In the genomic region with DNA sequence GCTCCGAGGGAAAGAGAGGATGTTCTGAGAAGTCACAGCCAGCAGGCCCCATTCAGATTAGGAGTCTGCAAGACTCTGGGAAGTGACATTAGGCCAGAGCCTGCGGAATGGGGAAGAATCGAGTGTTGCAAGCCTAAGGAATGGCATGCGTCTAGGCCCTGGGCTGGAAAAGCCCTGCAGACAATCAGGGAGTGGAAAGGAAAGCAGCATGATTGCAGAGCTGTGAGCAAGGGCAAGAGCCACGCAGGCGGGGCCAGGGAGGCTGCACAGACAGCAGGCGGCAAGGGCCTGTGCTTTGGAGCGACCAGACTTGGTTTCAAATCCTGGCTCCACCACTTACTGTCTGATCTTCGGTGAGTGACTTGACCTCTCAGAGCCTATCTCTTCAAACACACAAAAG, we compare ENCODE assay signal across 2 cellular contexts.
TF ChIP-seq lines count a peak whose summit lies in the region.

No MANE protein-coding gene starts in this region.

TF ChIP-seq in IMR-90, 13 proteins besides CTCF, POLR2A, EP300 and RAD21:
- TF ChIP-seq, protein P1, sequence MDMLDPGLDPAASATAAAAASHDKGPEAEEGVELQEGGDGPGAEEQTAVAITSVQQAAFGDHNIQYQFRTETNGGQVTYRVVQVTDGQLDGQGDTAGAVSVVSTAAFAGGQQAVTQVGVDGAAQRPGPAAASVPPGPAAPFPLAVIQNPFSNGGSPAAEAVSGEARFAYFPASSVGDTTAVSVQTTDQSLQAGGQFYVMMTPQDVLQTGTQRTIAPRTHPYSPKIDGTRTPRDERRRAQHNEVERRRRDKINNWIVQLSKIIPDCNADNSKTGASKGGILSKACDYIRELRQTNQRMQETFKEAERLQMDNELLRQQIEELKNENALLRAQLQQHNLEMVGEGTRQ (IDR thresholded peaks at IDR 0.05; ENCODE audit: low read depth, low read length): no peak
- no peak for TF ChIP-seq RFX5 (IDR thresholded peaks at IDR 0.05; ENCODE audit: low read depth, low read length)
- TF ChIP-seq, protein P2, sequence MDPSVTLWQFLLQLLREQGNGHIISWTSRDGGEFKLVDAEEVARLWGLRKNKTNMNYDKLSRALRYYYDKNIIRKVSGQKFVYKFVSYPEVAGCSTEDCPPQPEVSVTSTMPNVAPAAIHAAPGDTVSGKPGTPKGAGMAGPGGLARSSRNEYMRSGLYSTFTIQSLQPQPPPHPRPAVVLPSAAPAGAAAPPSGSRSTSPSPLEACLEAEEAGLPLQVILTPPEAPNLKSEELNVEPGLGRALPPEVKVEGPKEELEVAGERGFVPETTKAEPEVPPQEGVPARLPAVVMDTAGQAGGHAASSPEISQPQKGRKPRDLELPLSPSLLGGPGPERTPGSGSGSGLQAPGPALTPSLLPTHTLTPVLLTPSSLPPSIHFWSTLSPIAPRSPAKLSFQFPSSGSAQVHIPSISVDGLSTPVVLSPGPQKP (IDR thresholded peaks at IDR 0.05; ENCODE audit: borderline replicate concordance, low read depth, low read length): no peak
- no peak for TF ChIP-seq BHLHE40 (IDR thresholded peaks at IDR 0.05; ENCODE audit: low read depth, low read length)
- TF ChIP-seq MAZ (IDR thresholded peaks at IDR 0.05; ENCODE audit: borderline replicate concordance, low read depth, low read length): no peak
- TF ChIP-seq RCOR1 (IDR thresholded peaks at IDR 0.05; ENCODE audit: insufficient replicate concordance, low read length): no peak
- TF ChIP-seq NFE2L2 (IDR thresholded peaks at IDR 0.05; ENCODE audit: low read depth, low read length): no peak

TF ChIP-seq in H1, 55 proteins besides CTCF, POLR2A, EP300 and RAD21:
- TF ChIP-seq MAFK (IDR thresholded peaks at IDR 0.05; ENCODE audit: low read depth, low read length): no peak
- TF ChIP-seq SAP30 (IDR thresholded peaks at IDR 0.05; ENCODE audit: insufficient read depth, insufficient replicate concordance, low read length): no peak
- no peak for TF ChIP-seq CHD2 (IDR thresholded peaks at IDR 0.05; ENCODE audit: low read length)
- TF ChIP-seq SRF (IDR thresholded peaks at IDR 0.05; ENCODE audit: low read depth, low read length): no peak
- no peak for TF ChIP-seq JUND (IDR thresholded peaks at IDR 0.05; ENCODE audit: low read length)
- TF ChIP-seq TAF1 (IDR thresholded peaks at IDR 0.05; ENCODE audit: low read depth, low read length): no peak
- TF ChIP-seq ASH2L (IDR thresholded peaks at IDR 0.05; ENCODE audit: low read length): no peak
- TF ChIP-seq BCL11A (IDR thresholded peaks at IDR 0.05; ENCODE audit: low read depth in 2 of 2, low read length in 2 of 2): no peak
- TF ChIP-seq, protein P3, sequence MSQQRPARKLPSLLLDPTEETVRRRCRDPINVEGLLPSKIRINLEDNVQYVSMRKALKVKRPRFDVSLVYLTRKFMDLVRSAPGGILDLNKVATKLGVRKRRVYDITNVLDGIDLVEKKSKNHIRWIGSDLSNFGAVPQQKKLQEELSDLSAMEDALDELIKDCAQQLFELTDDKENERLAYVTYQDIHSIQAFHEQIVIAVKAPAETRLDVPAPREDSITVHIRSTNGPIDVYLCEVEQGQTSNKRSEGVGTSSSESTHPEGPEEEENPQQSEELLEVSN (IDR thresholded peaks at IDR 0.05): no peak
- no peak for TF ChIP-seq SP4 (IDR thresholded peaks at IDR 0.05; ENCODE audit: low read length)
- TF ChIP-seq HDAC6 (IDR thresholded peaks at IDR 0.05; ENCODE audit: low read depth, low read length): no peak
- no peak for TF ChIP-seq SIX5 (IDR thresholded peaks at IDR 0.05; ENCODE audit: low read depth, low read length)
- TF ChIP-seq SP1 (IDR thresholded peaks at IDR 0.05; ENCODE audit: low read depth, low read length): no peak
- TF ChIP-seq GABPA (IDR thresholded peaks at IDR 0.05; ENCODE audit: borderline replicate concordance, insufficient read depth, low read length): no peak
- TF ChIP-seq YY1 (IDR thresholded peaks at IDR 0.05; ENCODE audit: low read depth, low read length): no peak
- TF ChIP-seq, protein P1 (IDR thresholded peaks at IDR 0.05; ENCODE audit: low read length): no peak
- TF ChIP-seq TAF7 (optimal IDR thresholded peaks at IDR 0.05; ENCODE audit: borderline replicate concordance, low read depth, low read length): no peak
- TF ChIP-seq HDAC2 (IDR thresholded peaks at IDR 0.05; ENCODE audit: borderline replicate concordance in 1 of 2, low read depth in 2 of 2, low read length in 2 of 2): no peak
- TF ChIP-seq POU5F1 (IDR thresholded peaks at IDR 0.05; ENCODE audit: low read depth, low read length): no peak
